ENCODE assay signal across 20 cellular contexts in genomic region chr10:86437447-86437846, GRCh38.
DNase-seq lines count a peak whose midpoint lies in the region; ATAC-seq and TF ChIP-seq lines count a peak whose summit lies in the region.
"Had no signal": no experiment of that assay in that cellular context is flagged by ENCODE, and none has a peak within 500 bp of the region (broad histone marks: within the 10 kb centered on the region; RNA-seq: fewer than 3 reads in every experiment).

No MANE protein-coding gene starts in this region.

- H3K9me3 ChIP-seq in endocrine pancreas (ENCODE audit: control insufficient read depth, low read length) (no peaks in the 10 kb centered on the region), right lobe of liver (no peaks in the 10 kb centered on the region), breast epithelium (no peaks in the 10 kb centered on the region), esophagus squamous epithelium (no peaks in the 10 kb centered on the region)
- H3K9me3 ChIP-seq: BLaER1, MG63 had no signal

- H3K36me3 ChIP-seq in endocrine pancreas (ENCODE audit: control insufficient read depth, insufficient read depth, low read length) = no peaks in the 10 kb centered on the region
- H3K36me3 ChIP-seq in right lobe of liver = peaks cover 0 to under 1% (median 0%) of the 10 kb centered on the region in 4 donors
- H3K36me3 ChIP-seq in breast epithelium = peaks cover 12% of the 10 kb centered on the region
- peaks cover 10 to 87% (median 13%) of the 10 kb centered on the region in 3 donors for H3K36me3 ChIP-seq in esophagus squamous epithelium

- H3K4me1 Mint-ChIP-seq in activated T-cell treated with anti-CD3 and anti-CD28 coated beads, Interleukin-2, amount 50 U/mL, for 24 hours (ENCODE audit: low read depth) = peaks cover 23% of the 10 kb centered on the region
- peaks cover 19% of the 10 kb centered on the region for H3K4me1 Mint-ChIP-seq in activated T-cell treated with anti-CD3 and anti-CD28 coated beads, Interleukin-2, amount 50 U/mL, for 72 hours (ENCODE audit: low read depth)
- peaks cover 16% of the 10 kb centered on the region for H3K4me1 Mint-ChIP-seq in type B pancreatic cell (ENCODE audit: unreplicated experiment)

- 28% methylated on average over 3 of the region's 3 CpGs for WGBS in right lobe of liver (ENCODE audit: insufficient coverage, low coverage, low lambda C conversion rate, missing lambda C conversion rate)
- WGBS in esophagus squamous epithelium, 2 donors = 85 to 89% methylated on average over 3 of the region's 3 CpGs

- H3K27ac Mint-ChIP-seq in activated T-cell treated with anti-CD3 and anti-CD28 coated beads, Interleukin-2, amount 50 U/mL, for 24 hours = peak overlapping the region; percentile 61
- H3K27ac Mint-ChIP-seq in activated T-cell treated with anti-CD3 and anti-CD28 coated beads, Interleukin-2, amount 50 U/mL, for 72 hours = no peak overlapping the region
- peak overlapping the region; percentile 44 for H3K27ac Mint-ChIP-seq in type B pancreatic cell
- H3K27ac Mint-ChIP-seq: CD8-positive, alpha-beta T cell had no signal

- intact Hi-C loops in right lobe of liver (cut with DNase I) (no loop called here), breast epithelium (cut with DNase I; ENCODE audit: low total_unique reads) (no loop called here), esophagus squamous epithelium (cut with DNase I) (no loop called here)

- H3K27me3 ChIP-seq in endocrine pancreas (ENCODE audit: control insufficient read depth, insufficient read depth, low read length) = no peaks in the 10 kb centered on the region
- H3K27me3 ChIP-seq in right lobe of liver = no peaks in the 10 kb centered on the region
- no peaks in the 10 kb centered on the region for H3K27me3 ChIP-seq in breast epithelium
- no peaks in the 10 kb centered on the region for H3K27me3 ChIP-seq in esophagus squamous epithelium
- H3K27me3 ChIP-seq: BLaER1, MG63 had no signal

- H3K4me3 ChIP-seq in endocrine pancreas (ENCODE audit: control insufficient read depth, insufficient read depth, low read length) = peak overlapping the region; percentile 8
- no peak overlapping the region for H3K4me3 ChIP-seq in right lobe of liver
- H3K4me3 ChIP-seq in breast epithelium = no peak overlapping the region
- H3K4me3 ChIP-seq in esophagus squamous epithelium = no peak overlapping the region
- H3K4me3 ChIP-seq: BLaER1, MG63 had no signal

- no peaks in the 10 kb centered on the region for H3K9me3 Mint-ChIP-seq in activated T-cell treated with anti-CD3 and anti-CD28 coated beads, Interleukin-2, amount 50 U/mL, for 24 hours
- H3K9me3 Mint-ChIP-seq in activated T-cell treated with anti-CD3 and anti-CD28 coated beads, Interleukin-2, amount 50 U/mL, for 72 hours = no peaks in the 10 kb centered on the region
- no peaks in the 10 kb centered on the region for H3K9me3 Mint-ChIP-seq in type B pancreatic cell
- H3K9me3 Mint-ChIP-seq: CD8-positive, alpha-beta T cell had no signal

- DNase-seq in activated T-cell treated with anti-CD3 and anti-CD28 coated beads, Interleukin-2, amount 50 U/mL, for 24 hours = no peak
- no peak for DNase-seq in activated T-cell treated with anti-CD3 and anti-CD28 coated beads, Interleukin-2, amount 50 U/mL, for 72 hours
- no peak for DNase-seq in right lobe of liver
- DNase-seq in type B pancreatic cell (ENCODE audit: extremely low spot score, unreplicated experiment) = no peak
- DNase-seq in breast epithelium (ENCODE audit: low spot score in 2 of 2) = no peak
- no peak for DNase-seq in esophagus squamous epithelium (lab: John Stamatoyannopoulos, UW)
- DNase-seq: 8988T; CD8-positive, alpha-beta T cell; DMS79; GOT3; IMR-90; Karpas-422; MG63; NCI-H1092; NCI-H1694; NCI-H524 treated with DMSO at 0.1 percent for 48 hours; SHP77 treated with DMSO at 0.1 percent for 48 hours had no signal

- TF ChIP-seq CTCF in right lobe of liver (IDR thresholded peaks at IDR 0.05) = no peak
- no peak for TF ChIP-seq CTCF in type B pancreatic cell (conservative IDR thresholded peaks at IDR 0.05)
- no peak for TF ChIP-seq CTCF in breast epithelium (IDR thresholded peaks at IDR 0.05)
- no peak for TF ChIP-seq CTCF in esophagus squamous epithelium (IDR thresholded peaks at IDR 0.05)

- peaks cover 80% of the 10 kb centered on the region for H3K36me3 Mint-ChIP-seq in activated T-cell treated with anti-CD3 and anti-CD28 coated beads, Interleukin-2, amount 50 U/mL, for 24 hours (ENCODE audit: low read depth)
- peaks cover 5 to 26% of the 10 kb centered on the region in 2 donors for H3K36me3 Mint-ChIP-seq in activated T-cell treated with anti-CD3 and anti-CD28 coated beads, Interleukin-2, amount 50 U/mL, for 72 hours (ENCODE audit: insufficient read depth in 2 of 2)
- H3K36me3 Mint-ChIP-seq in type B pancreatic cell = peaks cover 29% of the 10 kb centered on the region

- no peak for ATAC-seq in activated T-cell treated with anti-CD3 and anti-CD28 coated beads, Interleukin-2, amount 50 U/mL, for 72 hours (replicated peaks in 1 of 2)
- ATAC-seq in right lobe of liver (peak; percentile 65 to 83 (median 80)), GM18511 (IDR thresholded peaks at IDR 0.05; ENCODE audit: unreplicated experiment) (no peak)
- ATAC-seq: CD8-positive, alpha-beta T cell had no signal

- TF ChIP-seq POLR2A in right lobe of liver (IDR thresholded peaks at IDR 0.05) = no peak
- TF ChIP-seq POLR2A in breast epithelium (IDR thresholded peaks at IDR 0.05) = no peak
- no peak for TF ChIP-seq POLR2A in esophagus squamous epithelium (IDR thresholded peaks at IDR 0.05)

- H3K4me3 Mint-ChIP-seq in activated T-cell treated with anti-CD3 and anti-CD28 coated beads, Interleukin-2, amount 50 U/mL, for 24 hours = no peak overlapping the region
- H3K4me3 Mint-ChIP-seq in activated T-cell treated with anti-CD3 and anti-CD28 coated beads, Interleukin-2, amount 50 U/mL, for 72 hours = no peak overlapping the region
- H3K4me3 Mint-ChIP-seq in type B pancreatic cell = no peak overlapping the region
- H3K4me3 Mint-ChIP-seq: CD8-positive, alpha-beta T cell had no signal

- H3K27ac ChIP-seq in right lobe of liver (peak overlapping the region; percentile 29 to 72 (median 56)), breast epithelium (no peak overlapping the region), esophagus squamous epithelium (no peak overlapping the region)
- H3K27ac ChIP-seq: BLaER1 had no signal

- H3K27me3 Mint-ChIP-seq in activated T-cell treated with anti-CD3 and anti-CD28 coated beads, Interleukin-2, amount 50 U/mL, for 24 hours = no peaks in the 10 kb centered on the region
- H3K27me3 Mint-ChIP-seq in activated T-cell treated with anti-CD3 and anti-CD28 coated beads, Interleukin-2, amount 50 U/mL, for 72 hours (ENCODE audit: low read depth) = no peaks in the 10 kb centered on the region
- H3K27me3 Mint-ChIP-seq in type B pancreatic cell = no peaks in the 10 kb centered on the region

- H3K9ac ChIP-seq in endocrine pancreas (ENCODE audit: control insufficient read depth, insufficient read depth, low read length) = no peak overlapping the region
- H3K9ac ChIP-seq: BLaER1 had no signal

- H3K4me1 ChIP-seq in endocrine pancreas (ENCODE audit: control insufficient read depth, insufficient read depth, low read length) = peaks cover 16% of the 10 kb centered on the region
- peaks cover 0 to 51% (median 23%) of the 10 kb centered on the region in 4 donors for H3K4me1 ChIP-seq in right lobe of liver
- H3K4me1 ChIP-seq in breast epithelium = no peaks in the 10 kb centered on the region
- peaks cover 0 to 4% (median 0%) of the 10 kb centered on the region in 3 donors for H3K4me1 ChIP-seq in esophagus squamous epithelium

Comparison
In these comparisons a context has a peak if more than half of its experiments do, and no peak if none do; other contexts are left out.
1. ATAC-seq: peak in right lobe of liver (4 of 4); none in activated T-cell treated with anti-CD3 and anti-CD28 coated beads, Interleukin-2, amount 50 U/mL, for 72 hours (0 of 2) and GM18511 (single experiment).
2. H3K27ac ChIP-seq: peak in right lobe of liver (3 of 3); none in breast epithelium (0 of 2) and esophagus squamous epithelium (0 of 4).